In the genomic region with DNA sequence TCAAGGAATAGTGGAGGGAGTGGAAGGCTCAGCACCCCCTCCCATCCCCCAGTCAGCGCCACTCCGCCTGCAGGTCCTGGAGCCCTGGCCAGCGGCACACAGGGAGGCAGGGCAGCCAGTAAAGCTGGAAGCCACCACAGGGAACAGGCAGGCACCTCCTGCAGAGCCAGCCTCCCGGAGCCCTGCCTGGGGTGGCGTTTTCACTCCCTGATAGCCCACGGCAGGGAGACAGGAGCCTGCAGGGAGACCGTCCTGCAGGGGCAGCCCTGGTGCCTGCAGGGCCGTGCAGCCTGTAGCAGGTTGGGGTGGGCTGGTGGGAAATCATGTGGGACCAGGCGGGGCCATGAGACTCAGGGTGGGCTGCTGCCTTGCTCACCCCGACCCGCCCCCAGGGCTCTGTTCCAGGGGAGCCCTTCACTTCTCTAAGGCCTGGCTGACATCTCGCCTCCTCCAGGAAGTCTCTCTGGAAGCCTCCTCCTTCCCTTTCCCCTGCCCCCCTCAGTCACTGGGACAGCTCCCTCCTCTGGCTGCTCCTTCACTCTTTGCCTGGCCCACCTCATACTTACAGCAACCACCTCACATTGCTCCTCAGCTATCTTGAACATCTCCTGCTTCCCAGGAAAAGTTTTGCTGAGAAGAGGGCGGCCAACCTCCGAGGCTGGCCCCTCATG, we compare ENCODE assay signal across 28 cellular contexts.
"Had no signal": no experiment of that assay in that cellular context is flagged by ENCODE, and none has a peak within 500 bp of the region (broad histone marks: within the 10 kb centered on the region; RNA-seq: fewer than 3 reads in every experiment).

No MANE protein-coding gene starts in this region.

- H3K27ac Mint-ChIP-seq: activated naive CD8-positive, alpha-beta T cell; naive thymus-derived CD8-positive, alpha-beta T cell had no signal

- H3K27me3 Mint-ChIP-seq: activated naive CD8-positive, alpha-beta T cell had no signal

- H3K36me3 ChIP-seq: cardiac muscle cell, right lobe of liver, transverse colon had no signal

- ATAC-seq: activated CD4-positive, CD25-positive, alpha-beta regulatory T cell treated with anti-CD3 and anti-CD28 coated beads, Interleukin-2, amount 50 U/mL, for 24 hours; body of pancreas; heart left ventricle; naive thymus-derived CD8-positive, alpha-beta T cell; right lobe of liver; stimulated activated naive CD8-positive, alpha-beta T cell treated with anti-CD3 and anti-CD28 coated beads, Interleukin-15, Interleukin-2, amounts not matched to agents 100 U/mL and 50 U/mL, for 24 hours had no signal

- H3K27ac ChIP-seq: body of pancreas, cardiac muscle cell, coronary artery, right lobe of liver, testis, transverse colon, VCaP had no signal

- H3K27me3 ChIP-seq: body of pancreas, cardiac muscle cell, dorsolateral prefrontal cortex, heart left ventricle, right lobe of liver, testis, transverse colon had no signal

- H3K4me1 Mint-ChIP-seq: naive thymus-derived CD8-positive, alpha-beta T cell had no signal

- H3K4me3 ChIP-seq: body of pancreas, cardiac muscle cell, coronary artery, dorsolateral prefrontal cortex, heart left ventricle, right lobe of liver, testis, transverse colon had no signal

- DNase-seq: activated CD4-positive, alpha-beta T cell treated with anti-CD3 and anti-CD28 coated beads for 48 hours; activated CD4-positive, alpha-beta T cell treated with anti-CD3 and anti-CD28 coated beads, Interleukin-2, amount 50 U/mL, for 48 hours; activated CD8-positive, alpha-beta memory T cell treated with anti-CD3 and anti-CD28 coated beads for 24 hours; activated effector memory CD4-positive, alpha-beta T cell treated with Interleukin-2 at 50 U/mL for 16 hours; activated naive CD4-positive, alpha-beta T cell treated with Interleukin-2 at 50 U/mL for 16 hours; anterior cingulate cortex; body of pancreas; cerebellar nuclear complex; effector memory CD4-positive, alpha-beta T cell; erythroblast; foreskin fibroblast; heart left ventricle; midbrain; naive thymus-derived CD8-positive, alpha-beta T cell; right lobe of liver; stimulated activated CD4-positive, alpha-beta T cell treated with anti-CD3 and anti-CD28 coated beads, Interleukin-4, amount 100 ng/mL, for 1 hour; stimulated activated naive CD8-positive, alpha-beta T cell treated with anti-CD3 and anti-CD28 coated beads, Interleukin-15, Interleukin-2, amounts not matched to agents 100 U/mL and 50 U/mL, for 24 hours; T-helper 9 cell; testis; transverse colon had no signal

- H3K36me3 Mint-ChIP-seq: activated naive CD8-positive, alpha-beta T cell; naive thymus-derived CD8-positive, alpha-beta T cell had no signal

- H3K4me1 ChIP-seq: right lobe of liver, testis had no signal

- H3K9me3 Mint-ChIP-seq: naive thymus-derived CD8-positive, alpha-beta T cell; neural crest cell had no signal

- H3K4me3 Mint-ChIP-seq: activated naive CD8-positive, alpha-beta T cell; naive thymus-derived CD8-positive, alpha-beta T cell; neural crest cell had no signal

- H3K9me3 ChIP-seq: body of pancreas, heart left ventricle, right lobe of liver, testis, transverse colon had no signal

- FAIRE-seq: TTC549 had no signal
